In genomic region chr15:96595951-96596350, GRCh38 we compare ENCODE assay signal across 31 cellular contexts.
"Had no signal": no experiment of that assay in that cellular context is flagged by ENCODE, and none has a peak within 500 bp of the region (broad histone marks: within the 10 kb centered on the region; RNA-seq: fewer than 3 reads in every experiment).

No MANE protein-coding gene starts in this region.

- H3K27me3 ChIP-seq: foreskin keratinocyte had no signal

- FAIRE-seq: colon had no signal

- H3K4me3 ChIP-seq: adrenal gland, body of pancreas, esophagus muscularis mucosa, gastrocnemius medialis, heart left ventricle had no signal

- DNase-seq: activated B cell treated with CpG ODN at 0.5 μM for 24 hours; activated CD4-positive, alpha-beta T cell treated with anti-CD3 and anti-CD28 coated beads for 48 hours; activated CD4-positive, alpha-beta T cell treated with anti-CD3 and anti-CD28 coated beads, Interleukin-2, amount 50 U/mL, for 1 hour; activated CD4-positive, alpha-beta T cell treated with anti-CD3 and anti-CD28 coated beads, Interleukin-2, amount 50 U/mL, for 48 hours; activated CD8-positive, alpha-beta memory T cell treated with anti-CD3 and anti-CD28 coated beads for 24 hours; activated CD8-positive, alpha-beta T cell treated with anti-CD3 and anti-CD28 coated beads for 36 hours; activated effector memory CD4-positive, alpha-beta T cell treated with anti-CD3 and anti-CD28 coated beads, Interleukin-2, amount 50 U/mL, for 16 hours; activated naive CD4-positive, alpha-beta T cell treated with anti-CD3 and anti-CD28 coated beads for 36 hours; activated naive CD8-positive, alpha-beta T cell treated with anti-CD3 and anti-CD28 coated beads for 36 hours; activated naive CD8-positive, alpha-beta T cell treated with anti-CD3 and anti-CD28 coated beads, Interleukin-2, amount 50 U/mL, for 24 hours; activated T-cell treated with anti-CD3 and anti-CD28 coated beads, Interleukin-2, amount 50 U/mL, for 4 hours; adrenal gland; amygdala; aorta; body of pancreas; caudate nucleus; cortex of kidney; dermis blood vessel endothelial cell; effector CD4-positive, alpha-beta T cell; effector memory CD8-positive, alpha-beta T cell; erythroblast; foreskin keratinocyte; gastrocnemius medialis; glutamatergic neuron; heart left ventricle; T-helper 17 cell; T1000; WERI-Rb-1 had no signal

- H3K4me1 ChIP-seq: adrenal gland, body of pancreas, esophagus muscularis mucosa, foreskin keratinocyte, gastrocnemius medialis, heart left ventricle had no signal

- H3K36me3 ChIP-seq: adrenal gland, esophagus muscularis mucosa, gastrocnemius medialis, heart left ventricle, WERI-Rb-1 had no signal

- H3K27ac ChIP-seq: adrenal gland, body of pancreas, esophagus muscularis mucosa, foreskin keratinocyte, gastrocnemius medialis, heart left ventricle, WERI-Rb-1 had no signal

- ATAC-seq: activated CD4-positive, CD25-positive, alpha-beta regulatory T cell treated with anti-CD3 and anti-CD28 coated beads, Interleukin-2, amount 50 U/mL, for 24 hours; activated CD8-positive, alpha-beta T cell treated with anti-CD3 and anti-CD28 coated beads for 36 hours; activated naive CD8-positive, alpha-beta T cell treated with anti-CD3 and anti-CD28 coated beads, Interleukin-2, amount 50 U/mL, for 24 hours; activated T-cell treated with anti-CD3 and anti-CD28 coated beads, Interleukin-2, amount 50 U/mL, for 4 hours; body of pancreas; effector memory CD8-positive, alpha-beta T cell; foreskin keratinocyte; gastrocnemius medialis; heart left ventricle; T-helper 17 cell had no signal

- H3K9me3 ChIP-seq: adrenal gland, body of pancreas, esophagus muscularis mucosa, gastrocnemius medialis, heart left ventricle had no signal
